ENCODE assay signal across 8 cellular contexts in genomic region chr2:216491757-216492635, GRCh38. TPM values are rescaled to one million over a fixed set of nuclear protein-coding genes. Genes with fewer than 3 reads are reported as not detected.
DNase-seq lines count a peak whose midpoint lies in the region; ATAC-seq and TF ChIP-seq lines count a peak whose summit lies in the region.

No MANE protein-coding gene starts in this region.

- ATAC-seq in GM18511 (IDR thresholded peaks at IDR 0.05; ENCODE audit: unreplicated experiment) (peak; percentile 54), GM23338 (peak; percentile 44; the same call in 2 of the 3 replicates), memory B cell (ENCODE audit: low read depth) (peak; percentile 85)
- ATAC-seq in stimulated activated naive CD8-positive, alpha-beta T cell treated with anti-CD3 and anti-CD28 coated beads, Interleukin-15, amount 100 ng/mL, for 72 hours, result no peak
- ATAC-seq in activated naive CD8-positive, alpha-beta T cell treated with anti-CD3 and anti-CD28 coated beads, Interleukin-2, amount 50 U/mL, for 24 hours, result no peak

- H2AFZ ChIP-seq in GM23338, result peak overlapping the region; percentile 80
- H2AFZ ChIP-seq in Loucy (ENCODE audit: low read length), result peak overlapping the region; percentile 69; the same call in 1 of the 2 replicates

- no peak for TF ChIP-seq POLR2A in breast epithelium (IDR thresholded peaks at IDR 0.05)

- H3K4me3 Mint-ChIP-seq in GM23338 (no peak overlapping the region), memory B cell (peak overlapping the region; percentile 41)
- H3K4me3 Mint-ChIP-seq in stimulated activated naive CD8-positive, alpha-beta T cell treated with anti-CD3 and anti-CD28 coated beads, Interleukin-15, amount 100 ng/mL, for 72 hours, result no peak overlapping the region
- no peak overlapping the region for H3K4me3 Mint-ChIP-seq in activated naive CD8-positive, alpha-beta T cell treated with anti-CD3 and anti-CD28 coated beads, Interleukin-2, amount 50 U/mL, for 24 hours

- H3K27me3 Mint-ChIP-seq in GM23338 (ENCODE audit: insufficient read depth, low read depth, poor library complexity), result no peaks in the 10 kb centered on the region
- H3K27me3 Mint-ChIP-seq in memory B cell, result no peaks in the 10 kb centered on the region
- no peaks in the 10 kb centered on the region for H3K27me3 Mint-ChIP-seq in stimulated activated naive CD8-positive, alpha-beta T cell treated with anti-CD3 and anti-CD28 coated beads, Interleukin-15, amount 100 ng/mL, for 72 hours
- no peaks in the 10 kb centered on the region for H3K27me3 Mint-ChIP-seq in activated naive CD8-positive, alpha-beta T cell treated with anti-CD3 and anti-CD28 coated beads, Interleukin-2, amount 50 U/mL, for 24 hours

- TF ChIP-seq CTCF in GM23338 (conservative IDR thresholded peaks at IDR 0.05; ENCODE audit: low read depth in 2 of 2) (no peak), Loucy (conservative IDR thresholded peaks at IDR 0.05; ENCODE audit: low read length) (no peak), breast epithelium (IDR thresholded peaks at IDR 0.05) (no peak)

- peak overlapping the region; percentile 39 for H3K9ac ChIP-seq in Loucy (ENCODE audit: low read depth, low read length, poor library complexity, severe bottlenecking)

- H3K4me2 ChIP-seq in GM23338 (no peak overlapping the region), Loucy (ENCODE audit: low read depth, low read length, poor library complexity, severe bottlenecking) (peak overlapping the region; percentile 5)

- H4K20me1 ChIP-seq in GM23338 (replicated peaks; ENCODE audit: insufficient read depth) (no peaks in the 10 kb centered on the region), Loucy (ENCODE audit: insufficient read depth, low read length, poor library complexity, severe bottlenecking) (no peaks in the 10 kb centered on the region)

- DNase-seq in GM23338 (ENCODE audit: low spot score) (no peak), memory B cell (ENCODE audit: low spot score in 2 of 2) (peak; percentile 25 to 26), breast epithelium (ENCODE audit: low spot score in 2 of 2) (no peak)
- no peak for DNase-seq in stimulated activated naive CD8-positive, alpha-beta T cell treated with anti-CD3 and anti-CD28 coated beads, Interleukin-15, amount 100 ng/mL, for 72 hours
- DNase-seq in activated naive CD4-positive, alpha-beta T cell treated with Interleukin-2 at 50 U/mL for 16 hours, result no peak
- no peak for DNase-seq in activated naive CD8-positive, alpha-beta T cell treated with anti-CD3 and anti-CD28 coated beads, Interleukin-2, amount 50 U/mL, for 24 hours

- H3K27ac Mint-ChIP-seq in GM23338, result peak overlapping the region; percentile 20; the same call in 1 of the 2 replicates
- H3K27ac Mint-ChIP-seq in memory B cell, result peak overlapping the region; percentile 51
- H3K27ac Mint-ChIP-seq in stimulated activated naive CD8-positive, alpha-beta T cell treated with anti-CD3 and anti-CD28 coated beads, Interleukin-15, amount 100 ng/mL, for 72 hours, result no peak overlapping the region
- H3K27ac Mint-ChIP-seq in activated naive CD8-positive, alpha-beta T cell treated with anti-CD3 and anti-CD28 coated beads, Interleukin-2, amount 50 U/mL, for 24 hours, result no peak overlapping the region

- no peaks in the 10 kb centered on the region for H3K36me3 Mint-ChIP-seq in GM23338 (ENCODE audit: low read depth)
- H3K36me3 Mint-ChIP-seq in memory B cell, result no peaks in the 10 kb centered on the region
- H3K36me3 Mint-ChIP-seq in activated naive CD8-positive, alpha-beta T cell treated with anti-CD3 and anti-CD28 coated beads, Interleukin-2, amount 50 U/mL, for 24 hours (ENCODE audit: low read depth), result no peaks in the 10 kb centered on the region

- intact Hi-C loops in breast epithelium (cut with DNase I; ENCODE audit: low total_unique reads), result no loop called here

- H3K79me2 ChIP-seq in GM23338 (replicated peaks; ENCODE audit: insufficient read depth), result no peaks in the 10 kb centered on the region
- no peaks in the 10 kb centered on the region for H3K79me2 ChIP-seq in Loucy (ENCODE audit: insufficient read depth, low read length)

- H3F3A ChIP-seq in GM23338 (replicated peaks; ENCODE audit: low read depth) (no peaks in the 10 kb centered on the region), Loucy (ENCODE audit: low read depth) (no peaks in the 10 kb centered on the region)

- no peak overlapping the region for H3K27ac ChIP-seq in GM23338 (ENCODE audit: low read depth)
- no peak overlapping the region for H3K27ac ChIP-seq in breast epithelium

- no peaks in the 10 kb centered on the region for H3K4me1 ChIP-seq in GM23338 (ENCODE audit: insufficient read depth)
- peaks cover 63% of the 10 kb centered on the region for H3K4me1 ChIP-seq in Loucy (ENCODE audit: insufficient read depth, low read length, poor library complexity, severe bottlenecking)
- H3K4me1 ChIP-seq in breast epithelium, result no peaks in the 10 kb centered on the region

- H3K4me1 Mint-ChIP-seq in GM23338 (peaks cover 6% of the 10 kb centered on the region), memory B cell (peaks cover 24% of the 10 kb centered on the region)
- H3K4me1 Mint-ChIP-seq in stimulated activated naive CD8-positive, alpha-beta T cell treated with anti-CD3 and anti-CD28 coated beads, Interleukin-15, amount 100 ng/mL, for 72 hours, result peaks cover 16% of the 10 kb centered on the region
- H3K4me1 Mint-ChIP-seq in activated naive CD8-positive, alpha-beta T cell treated with anti-CD3 and anti-CD28 coated beads, Interleukin-2, amount 50 U/mL, for 24 hours, result peaks cover 19% of the 10 kb centered on the region

- H3K9me2 ChIP-seq in GM23338 (ENCODE audit: insufficient read depth) (no peaks in the 10 kb centered on the region), Loucy (replicated peaks; ENCODE audit: low read depth, low read length) (no peaks in the 10 kb centered on the region)

- H3K4me3 ChIP-seq in GM23338 (no peak overlapping the region), Loucy (ENCODE audit: low read length, poor library complexity, severe bottlenecking) (no peak overlapping the region), breast epithelium (no peak overlapping the region)

- H3K27me3 ChIP-seq in GM23338 (ENCODE audit: insufficient read depth) (no peaks in the 10 kb centered on the region), Loucy (ENCODE audit: insufficient read depth, low read length, poor library complexity, severe bottlenecking) (no peaks in the 10 kb centered on the region), breast epithelium (no peaks in the 10 kb centered on the region)

- H3K9me3 Mint-ChIP-seq in GM23338 (no peaks in the 10 kb centered on the region), memory B cell (peaks cover 1% of the 10 kb centered on the region)
- no peaks in the 10 kb centered on the region for H3K9me3 Mint-ChIP-seq in stimulated activated naive CD8-positive, alpha-beta T cell treated with anti-CD3 and anti-CD28 coated beads, Interleukin-15, amount 100 ng/mL, for 72 hours
- no peaks in the 10 kb centered on the region for H3K9me3 Mint-ChIP-seq in activated naive CD8-positive, alpha-beta T cell treated with anti-CD3 and anti-CD28 coated beads, Interleukin-2, amount 50 U/mL, for 24 hours

- H3K36me3 ChIP-seq in GM23338 (ENCODE audit: insufficient read depth) (no peaks in the 10 kb centered on the region), Loucy (ENCODE audit: insufficient read depth, low read length) (no peaks in the 10 kb centered on the region), breast epithelium (no peaks in the 10 kb centered on the region)

- H3K9me3 ChIP-seq in Loucy (ENCODE audit: insufficient read depth, low read depth, low read length) (no peaks in the 10 kb centered on the region), breast epithelium (no peaks in the 10 kb centered on the region)

TF ChIP-seq in GM23338, 12 proteins besides CTCF, POLR2A, EP300 and RAD21 (continues in another document):
- TF ChIP-seq, protein P1, sequence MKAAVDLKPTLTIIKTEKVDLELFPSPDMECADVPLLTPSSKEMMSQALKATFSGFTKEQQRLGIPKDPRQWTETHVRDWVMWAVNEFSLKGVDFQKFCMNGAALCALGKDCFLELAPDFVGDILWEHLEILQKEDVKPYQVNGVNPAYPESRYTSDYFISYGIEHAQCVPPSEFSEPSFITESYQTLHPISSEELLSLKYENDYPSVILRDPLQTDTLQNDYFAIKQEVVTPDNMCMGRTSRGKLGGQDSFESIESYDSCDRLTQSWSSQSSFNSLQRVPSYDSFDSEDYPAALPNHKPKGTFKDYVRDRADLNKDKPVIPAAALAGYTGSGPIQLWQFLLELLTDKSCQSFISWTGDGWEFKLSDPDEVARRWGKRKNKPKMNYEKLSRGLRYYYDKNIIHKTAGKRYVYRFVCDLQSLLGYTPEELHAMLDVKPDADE (IDR thresholded peaks at IDR 0.05), result no peak
- no peak for TF ChIP-seq ZNF114 (CRISPR knock-in tag; IDR thresholded peaks at IDR 0.05)
- no peak for TF ChIP-seq JUNB (IDR thresholded peaks at IDR 0.05; ENCODE audit: unreplicated experiment)
- TF ChIP-seq, protein P2, sequence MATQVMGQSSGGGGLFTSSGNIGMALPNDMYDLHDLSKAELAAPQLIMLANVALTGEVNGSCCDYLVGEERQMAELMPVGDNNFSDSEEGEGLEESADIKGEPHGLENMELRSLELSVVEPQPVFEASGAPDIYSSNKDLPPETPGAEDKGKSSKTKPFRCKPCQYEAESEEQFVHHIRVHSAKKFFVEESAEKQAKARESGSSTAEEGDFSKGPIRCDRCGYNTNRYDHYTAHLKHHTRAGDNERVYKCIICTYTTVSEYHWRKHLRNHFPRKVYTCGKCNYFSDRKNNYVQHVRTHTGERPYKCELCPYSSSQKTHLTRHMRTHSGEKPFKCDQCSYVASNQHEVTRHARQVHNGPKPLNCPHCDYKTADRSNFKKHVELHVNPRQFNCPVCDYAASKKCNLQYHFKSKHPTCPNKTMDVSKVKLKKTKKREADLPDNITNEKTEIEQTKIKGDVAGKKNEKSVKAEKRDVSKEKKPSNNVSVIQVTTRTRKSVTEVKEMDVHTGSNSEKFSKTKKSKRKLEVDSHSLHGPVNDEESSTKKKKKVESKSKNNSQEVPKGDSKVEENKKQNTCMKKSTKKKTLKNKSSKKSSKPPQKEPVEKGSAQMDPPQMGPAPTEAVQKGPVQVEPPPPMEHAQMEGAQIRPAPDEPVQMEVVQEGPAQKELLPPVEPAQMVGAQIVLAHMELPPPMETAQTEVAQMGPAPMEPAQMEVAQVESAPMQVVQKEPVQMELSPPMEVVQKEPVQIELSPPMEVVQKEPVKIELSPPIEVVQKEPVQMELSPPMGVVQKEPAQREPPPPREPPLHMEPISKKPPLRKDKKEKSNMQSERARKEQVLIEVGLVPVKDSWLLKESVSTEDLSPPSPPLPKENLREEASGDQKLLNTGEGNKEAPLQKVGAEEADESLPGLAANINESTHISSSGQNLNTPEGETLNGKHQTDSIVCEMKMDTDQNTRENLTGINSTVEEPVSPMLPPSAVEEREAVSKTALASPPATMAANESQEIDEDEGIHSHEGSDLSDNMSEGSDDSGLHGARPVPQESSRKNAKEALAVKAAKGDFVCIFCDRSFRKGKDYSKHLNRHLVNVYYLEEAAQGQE (IDR thresholded peaks at IDR 0.05; ENCODE audit: unreplicated experiment), result no peak
- no peak for TF ChIP-seq POLR2AphosphoS5 (IDR thresholded peaks at IDR 0.05; ENCODE audit: low read depth)

RNA-seq across cellular contexts. Expression of gene RPL37A, which starts 6.6 kb away (rescaled TPM):
- 879 and 1,118 TPM in 2 replicates for total RNA-seq in GM23338 (2014; rRNA removed; shearing (Covaris generic))
- 5,036 and 5,564 TPM in 2 replicates for polyA plus RNA-seq in GM23338 (2016; fragmentation: Nextera tagmentation; extraction: Ambion mirVana)
- total RNA-seq in breast epithelium, result 1,000 to 10,000 TPM; 1,604 to 2,277 (median 1,692) TPM

Comparison
In these comparisons a context has a peak if more than half of its experiments do, and no peak if none do; other contexts are left out.
1. ATAC-seq: peak in GM18511 (single experiment), GM23338 (single experiment) and memory B cell (single experiment); none in stimulated activated naive CD8-positive, alpha-beta T cell treated with anti-CD3 and anti-CD28 coated beads, Interleukin-15, amount 100 ng/mL, for 72 hours (single experiment) and activated naive CD8-positive, alpha-beta T cell treated with anti-CD3 and anti-CD28 coated beads, Interleukin-2, amount 50 U/mL, for 24 hours (single experiment).
2. DNase-seq: peak in memory B cell (2 of 2); none in GM23338 (single experiment), stimulated activated naive CD8-positive, alpha-beta T cell treated with anti-CD3 and anti-CD28 coated beads, Interleukin-15, amount 100 ng/mL, for 72 hours (0 of 2), breast epithelium (0 of 2), activated naive CD4-positive, alpha-beta T cell treated with Interleukin-2 at 50 U/mL for 16 hours (single experiment) and activated naive CD8-positive, alpha-beta T cell treated with anti-CD3 and anti-CD28 coated beads, Interleukin-2, amount 50 U/mL, for 24 hours (single experiment).
3. H3K27ac Mint-ChIP-seq: peak in GM23338 (single experiment) and memory B cell (single experiment); none in stimulated activated naive CD8-positive, alpha-beta T cell treated with anti-CD3 and anti-CD28 coated beads, Interleukin-15, amount 100 ng/mL, for 72 hours (0 of 2) and activated naive CD8-positive, alpha-beta T cell treated with anti-CD3 and anti-CD28 coated beads, Interleukin-2, amount 50 U/mL, for 24 hours (single experiment).